8 cellular contexts compared by ENCODE assay signal in the genomic region with DNA sequence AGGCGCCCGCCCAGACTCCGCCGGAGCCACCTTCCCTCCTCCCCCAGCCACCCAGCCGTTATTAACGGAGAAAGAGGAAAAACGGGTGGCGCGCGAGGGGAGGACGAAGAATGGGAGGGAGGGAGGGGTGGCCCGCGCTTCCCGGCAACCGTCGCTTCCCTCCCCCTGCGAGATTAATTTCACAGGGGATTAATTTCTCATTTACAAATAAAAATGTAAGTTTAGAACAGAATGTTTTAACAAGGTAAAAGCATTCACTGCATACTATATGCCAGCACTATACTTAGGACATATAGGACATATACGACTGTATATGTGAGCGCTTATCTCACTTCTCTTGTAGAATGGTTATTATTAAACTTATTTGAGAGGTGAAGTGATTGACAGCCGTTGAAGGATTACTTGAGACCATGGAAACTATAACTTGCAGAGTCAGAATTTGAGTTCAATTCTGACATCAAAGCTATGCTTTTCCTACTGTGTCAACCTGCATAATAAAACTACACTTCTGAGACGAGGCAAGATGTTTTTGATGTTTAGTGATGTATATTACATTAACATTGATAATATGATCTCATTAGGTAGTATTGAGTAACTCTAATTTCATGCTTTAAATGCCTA.
DNase-seq lines count a peak whose midpoint lies in the region; ATAC-seq and TF ChIP-seq lines count a peak whose summit lies in the region.
"Not testable (repeated sequence)": the region's sequence is repeated elsewhere in the genome, so short reads cannot be mapped to it uniquely, and the experiment has no call there.

No MANE protein-coding gene starts in this region.

- in situ Hi-C loops in gastrocnemius medialis (cut with MboI; ENCODE audit: low sequenced_read_pairs in 4 of 4), result not testable (repeated sequence)

- H3K9ac ChIP-seq in fibroblast of lung (ENCODE audit: insufficient read depth, low read length), result peak overlapping the region; percentile 66

- H3K9me3 ChIP-seq in MG63; fibroblast of lung (ENCODE audit: control insufficient read depth, insufficient read depth, low read depth, low read length); gastrocnemius medialis: not testable (repeated sequence)

- not testable (repeated sequence) for H4K20me1 ChIP-seq in fibroblast of lung (ENCODE audit: control insufficient read depth, extremely low read depth, insufficient read depth, low read length)

- not testable (repeated sequence) for H3K4me1 ChIP-seq in fibroblast of lung (ENCODE audit: control insufficient read depth, extremely low read depth, insufficient read depth, low read length)
- peaks cover 5 to 12% of the 10 kb centered on the region in 2 donors for H3K4me1 ChIP-seq in gastrocnemius medialis

- H3K4me2 ChIP-seq in fibroblast of lung (ENCODE audit: extremely low read depth, insufficient read depth, low read length), result peak overlapping the region; percentile 44

- intact Hi-C loops in gastrocnemius medialis (cut with DNase I; ENCODE audit: low total_unique reads), result loop anchor here (10.0 kb wide), 1 partner anchor 339 kb away; a partner anchor contains a TSS

- ATAC-seq in gastrocnemius medialis, result not testable (repeated sequence)

- H3K36me3 ChIP-seq in MG63; fibroblast of lung (ENCODE audit: control insufficient read depth, insufficient read depth, low read length); gastrocnemius medialis: not testable (repeated sequence)

- H3K27ac ChIP-seq in 22Rv1, result peak overlapping the region; percentile 79
- peak overlapping the region; percentile 80 for H3K27ac ChIP-seq in angular gyrus (ENCODE audit: low read depth, low read length)
- H3K27ac ChIP-seq in fibroblast of lung (ENCODE audit: insufficient read depth, low read length), result not testable (repeated sequence)
- H3K27ac ChIP-seq in gastrocnemius medialis, result peak overlapping the region; percentile 86 to 95 (median 90)

- not testable (repeated sequence) for H2AFZ ChIP-seq in fibroblast of lung (ENCODE audit: low read length)

- not testable (repeated sequence) for DNase-seq in MG63; fibroblast of lung (ENCODE audit: low read depth in 2 of 2); gastrocnemius medialis
- DNase-seq in SK-N-DZ (ENCODE audit: low spot score), result peak; percentile 17
- peak; percentile 12 for DNase-seq in medulla oblongata (ENCODE audit: extremely low spot score)

- not testable (repeated sequence) for H3K79me2 ChIP-seq in fibroblast of lung (ENCODE audit: control insufficient read depth, insufficient read depth, low read length)

- TF ChIP-seq CTCF in 22Rv1 (IDR thresholded peaks at IDR 0.05); GM12875 (IDR thresholded peaks at IDR 0.05; ENCODE audit: borderline replicate concordance, insufficient read depth, low read depth, low read length); fibroblast of lung (conservative IDR thresholded peaks at IDR 0.05 in 1 of 2, IDR thresholded peaks at IDR 0.05 in 1 of 2; ENCODE audit: low read depth in 1 of 2, low read length in 2 of 2); gastrocnemius medialis (IDR thresholded peaks at IDR 0.05 in 4 of 5, conservative IDR thresholded peaks at IDR 0.05 in 1 of 5): not testable (repeated sequence)

- not testable (repeated sequence) for TF ChIP-seq POLR2A in gastrocnemius medialis (IDR thresholded peaks at IDR 0.05)

- H3K4me3 ChIP-seq in GM12875 (ENCODE audit: low read depth, low read length) (peak overlapping the region; percentile 50), MG63 (peak overlapping the region; percentile 69), fibroblast of lung (replicated peaks in 1 of 4; ENCODE audit: control extremely low read depth in 1 of 4, insufficient read depth in 1 of 4, low read depth in 3 of 4, low read length in 4 of 4) (peak overlapping the region; percentile 38 to 66 (median 59)), gastrocnemius medialis (peak overlapping the region; percentile 75 to 88 (median 82))

- H3K27me3 ChIP-seq in MG63; fibroblast of lung (ENCODE audit: control insufficient read depth, insufficient read depth, low read length); gastrocnemius medialis: not testable (repeated sequence)
